Comparison of ENCODE assay signal across 11 cellular contexts in genomic region chr10:119290301-119291036, GRCh38.
DNase-seq lines count a peak whose midpoint lies in the region; ATAC-seq and TF ChIP-seq lines count a peak whose summit lies in the region.
"Had no signal": no experiment of that assay in that cellular context is flagged by ENCODE, and none has a peak within 500 bp of the region (broad histone marks: within the 10 kb centered on the region; RNA-seq: fewer than 3 reads in every experiment).

No MANE protein-coding gene starts in this region.

- H3K23ac ChIP-seq in H9 (ENCODE audit: insufficient read length, low read depth, low read length) = no peak overlapping the region

- H3K36me3 Mint-ChIP-seq in H9 (ENCODE audit: insufficient read depth in 1 of 3, low read depth in 3 of 3) (no peaks in the 10 kb centered on the region), endodermal cell (ENCODE audit: low read depth) (peaks cover under 1% of the 10 kb centered on the region)
- peaks cover 0 to 14% (median 2%) of the 10 kb centered on the region in 5 donors for H3K36me3 Mint-ChIP-seq in naive thymus-derived CD4-positive, alpha-beta T cell

- H3K4me3 Mint-ChIP-seq in H9 = no peak overlapping the region; a peak in 1 of 5 replicates
- no peak overlapping the region for H3K4me3 Mint-ChIP-seq in endodermal cell
- H3K4me3 Mint-ChIP-seq in naive thymus-derived CD4-positive, alpha-beta T cell = peak overlapping the region; percentile 21 to 78 (median 56)

- no peak overlapping the region for H2BK20ac ChIP-seq in H9 (ENCODE audit: low read depth, low read length, poor library complexity, severe bottlenecking)

- H3K36me3 ChIP-seq in endodermal cell (ENCODE audit: control insufficient read depth, insufficient read depth, low read length) = no peaks in the 10 kb centered on the region
- no peaks in the 10 kb centered on the region for H3K36me3 ChIP-seq in naive thymus-derived CD4-positive, alpha-beta T cell (ENCODE audit: control insufficient read depth in 2 of 3, insufficient read depth in 3 of 3, low read length in 3 of 3)

- H4K91ac ChIP-seq in H9 (ENCODE audit: insufficient read length, low read depth, low read length) = no peak overlapping the region

- no peak overlapping the region for H3K9ac ChIP-seq in H9 (ENCODE audit: extremely low read depth, insufficient read length, low read length)
- no peak overlapping the region for H3K9ac ChIP-seq in endodermal cell (ENCODE audit: extremely low read depth, low read length, poor library complexity, severe bottlenecking)

- intact Hi-C loops in naive thymus-derived CD4-positive, alpha-beta T cell (cut with micrococcal nuclease) = loop anchor here in 1 of 2 donors (1.0 kb wide), 1 partner anchor 11 kb away; no protein-coding TSS in a partner anchor

- POLR2A ChIA-PET in naive thymus-derived CD4-positive, alpha-beta T cell (lab: Charles Lee) = interaction anchor here (0.6 to 1.4 kb wide), 7 partner anchors 8 to 351 kb away, joined by 3 to 5 read pairs (median 3); no protein-coding TSS in a partner anchor

- H3K9me3 Mint-ChIP-seq in H9 = no peaks in the 10 kb centered on the region; a peak in 1 of 5 replicates
- H3K9me3 Mint-ChIP-seq in endodermal cell = no peaks in the 10 kb centered on the region
- peaks cover 0 to under 1% (median 0%) of the 10 kb centered on the region in 11 donors for H3K9me3 Mint-ChIP-seq in naive thymus-derived CD4-positive, alpha-beta T cell

- H3K27me3 Mint-ChIP-seq in H9 (ENCODE audit: low read depth) = peaks cover 14% of the 10 kb centered on the region
- peaks cover 9% of the 10 kb centered on the region for H3K27me3 Mint-ChIP-seq in endodermal cell (ENCODE audit: insufficient read depth)
- H3K27me3 Mint-ChIP-seq in naive thymus-derived CD4-positive, alpha-beta T cell = no peaks in the 10 kb centered on the region

- TF ChIP-seq CTCF in AG09309 (IDR thresholded peaks at IDR 0.05; ENCODE audit: control insufficient read depth, insufficient read depth, low read depth, low read length, missing control alignments) (peak; percentile 30), H9 (conservative IDR thresholded peaks at IDR 0.05) (peak; percentile 36; the same call in 1 of the 3 replicates), endodermal cell (conservative IDR thresholded peaks at IDR 0.05) (peak; percentile 55)

- H2BK15ac ChIP-seq in H9 (ENCODE audit: low read depth, low read length) = no peak overlapping the region

- no peaks in the 10 kb centered on the region for H3K79me1 ChIP-seq in H9 (ENCODE audit: insufficient read depth, low read depth, low read length, poor library complexity, severe bottlenecking)

- H3K9me3 ChIP-seq in H9 (ENCODE audit: control insufficient read depth, low read depth, low read length) = no peaks in the 10 kb centered on the region
- no peaks in the 10 kb centered on the region for H3K9me3 ChIP-seq in endodermal cell (ENCODE audit: control insufficient read depth, low read length)
- H3K9me3 ChIP-seq in naive thymus-derived CD4-positive, alpha-beta T cell (ENCODE audit: control insufficient read depth in 2 of 3, low read length in 3 of 3) = no peaks in the 10 kb centered on the region

- no peaks in the 10 kb centered on the region for H3K79me2 ChIP-seq in H9 (ENCODE audit: insufficient read depth, low read length)

- H4K5ac ChIP-seq in H9 (ENCODE audit: insufficient read length, low read depth, low read length) = no peak overlapping the region

- H3K4me1 ChIP-seq in H9 (ENCODE audit: insufficient read depth, low read length) = no peaks in the 10 kb centered on the region; the same call in 1 of the 2 replicates
- H3K4me1 ChIP-seq in endodermal cell (ENCODE audit: control insufficient read depth, insufficient read depth, low read length) = peaks cover 6% of the 10 kb centered on the region
- peaks cover 34 to 77% of the 10 kb centered on the region in 2 donors for H3K4me1 ChIP-seq in naive thymus-derived CD4-positive, alpha-beta T cell (ENCODE audit: control insufficient read depth in 2 of 2, insufficient read depth in 2 of 2, low read length in 2 of 2)

- no peak overlapping the region for H2AFZ ChIP-seq in H9 (ENCODE audit: low read length)

- no peak for DNase-seq in AG09309 (ENCODE audit: low read depth)
- no peak for DNase-seq in H9
- no peak for DNase-seq in endodermal cell
- no peak for DNase-seq in naive thymus-derived CD4-positive, alpha-beta T cell
- DNase-seq in cerebellar nuclear complex (lab: John Stamatoyannopoulos, UW) = no peak
- no peak for DNase-seq in NOMO-1 (lab: John Stamatoyannopoulos, UW; ENCODE audit: unreplicated experiment in 2 of 2)
- DNase-seq: activated T-cell treated with anti-CD3 and anti-CD28 coated beads, Interleukin-2, amount 50 U/mL, for 48 hours; NCI-H1092 treated with DMSO at 0.1 percent for 48 hours had no signal

- H3K4me3 ChIP-seq in AG09309 (ENCODE audit: control insufficient read depth, low read depth, low read length) (no peak overlapping the region), endodermal cell (ENCODE audit: low read length) (no peak overlapping the region)
- no peak overlapping the region for H3K4me3 ChIP-seq in naive thymus-derived CD4-positive, alpha-beta T cell (ENCODE audit: low read length)

- no peak overlapping the region for H3T11ph ChIP-seq in H9 (ENCODE audit: low read length)

- CTCF ChIA-PET in naive thymus-derived CD4-positive, alpha-beta T cell (lab: Charles Lee) = interaction anchor here (0.5 to 2.2 kb wide), 5 partner anchors 11 to 197 kb away, joined by 3 to 8 read pairs (median 4); no protein-coding TSS in a partner anchor

- H4K20me1 ChIP-seq in H9 (ENCODE audit: control insufficient read depth, insufficient read depth, insufficient read length) = no peaks in the 10 kb centered on the region

- H3K4me2 ChIP-seq in H9 (ENCODE audit: insufficient read depth, insufficient read length, low read length) = no peak overlapping the region

- H3K27ac Mint-ChIP-seq in H9 (peak overlapping the region in 2 of 3 experiments; percentile 3 to 23; a peak in 2 of 7 replicates), endodermal cell (no peak overlapping the region)
- peak overlapping the region; percentile 72 to 95 (median 92) for H3K27ac Mint-ChIP-seq in naive thymus-derived CD4-positive, alpha-beta T cell

- no peaks in the 10 kb centered on the region for H3K27me3 ChIP-seq in H9 (ENCODE audit: insufficient read depth, low read length)
- H3K27me3 ChIP-seq in endodermal cell (ENCODE audit: control insufficient read depth, insufficient read depth, low read length, poor library complexity, severe bottlenecking) = peaks cover 13% of the 10 kb centered on the region
- H3K27me3 ChIP-seq in naive thymus-derived CD4-positive, alpha-beta T cell (ENCODE audit: control insufficient read depth in 2 of 2, insufficient read depth in 2 of 2, low read length in 2 of 2) = no peaks in the 10 kb centered on the region

- H2AK5ac ChIP-seq in H9 (ENCODE audit: insufficient read length, low read length) = no peak overlapping the region

- ATAC-seq in naive thymus-derived CD4-positive, alpha-beta T cell = no peak
- ATAC-seq in GM18870 (IDR thresholded peaks at IDR 0.05; ENCODE audit: unreplicated experiment) (no peak), GM18909 (IDR thresholded peaks at IDR 0.05; ENCODE audit: poor library complexity, unreplicated experiment) (no peak)

- no peak overlapping the region for H3K56ac ChIP-seq in H9 (ENCODE audit: insufficient read length, low read depth, low read length)

- H3K4me1 Mint-ChIP-seq in H9 = peaks cover 6 to 27% of the 10 kb centered on the region in 2 experiments
- H3K4me1 Mint-ChIP-seq in endodermal cell = peaks cover 22% of the 10 kb centered on the region
- peaks cover 67 to 85% (median 79%) of the 10 kb centered on the region in 7 donors for H3K4me1 Mint-ChIP-seq in naive thymus-derived CD4-positive, alpha-beta T cell

- H2BK120ac ChIP-seq in H9 (ENCODE audit: low read depth, low read length, poor library complexity, severe bottlenecking) = no peak overlapping the region

- H4K8ac ChIP-seq in H9 (replicated peaks; ENCODE audit: insufficient read length, low read depth, low read length) = no peak overlapping the region

- no CpG with 5 or more reads among the region's 12 CpGs for WGBS in H9 (ENCODE audit: extremely low coverage, insufficient read length, low lambda C conversion rate)
- WGBS in endodermal cell (ENCODE audit: insufficient coverage in 1 of 2, insufficient read length in 1 of 2), 2 experiments = 66 to 73% methylated on average over 7 to 12 of the region's 12 CpGs

- H2BK5ac ChIP-seq in H9 (ENCODE audit: insufficient read length, low read length) = no peak overlapping the region

- H3K18ac ChIP-seq in H9 (ENCODE audit: insufficient read length, low read depth, low read length) = no peak overlapping the region

- no peak overlapping the region for H3K4ac ChIP-seq in H9 (ENCODE audit: low read depth, low read length)

- no peak overlapping the region for H2BK12ac ChIP-seq in H9 (ENCODE audit: insufficient read length, low read depth, low read length)

- no peak overlapping the region for H3K27ac ChIP-seq in H9 (ENCODE audit: insufficient read length, low read depth, low read length)
- H3K27ac ChIP-seq in endodermal cell (ENCODE audit: low read depth, low read length) = no peak overlapping the region
- H3K27ac ChIP-seq in naive thymus-derived CD4-positive, alpha-beta T cell (ENCODE audit: low read depth, low read length) = peak overlapping the region; percentile 67
- H3K27ac ChIP-seq: epithelial cell of prostate had no signal

- H3K23me2 ChIP-seq in H9 (ENCODE audit: insufficient read length, low read depth, low read length, poor library complexity, severe bottlenecking) = no peaks in the 10 kb centered on the region

- H3K14ac ChIP-seq in H9 (ENCODE audit: insufficient read depth, low read length) = no peak overlapping the region

Comparison
In these comparisons a context has a peak if more than half of its experiments do, and no peak if none do; other contexts are left out.
1. H3K4me3 Mint-ChIP-seq: peak in naive thymus-derived CD4-positive, alpha-beta T cell (10 of 10); none in H9 (0 of 2) and endodermal cell (single experiment).
2. Peak in every context shown above with its lines, with median percentiles within 50 percentile points of each other: CTCF ChIP-seq.